In genomic region chr7:130919316-130920103, GRCh38 we compare ENCODE assay signal across 1 cellular context.
A peak's percentile ranks its signal among the peaks of the same experiment; 100 is the strongest.
TF ChIP-seq lines count a peak whose summit lies in the region.

No MANE protein-coding gene starts in this region.

TF ChIP-seq in HepG2, 621 proteins besides CTCF, POLR2A, EP300 and RAD21 (continued from another document and continues in another):
- peak; percentile 41; the same call in 1 of the 2 replicates for TF ChIP-seq ARID5B (CRISPR knock-in tag; IDR thresholded peaks at IDR 0.05)
- no peak for TF ChIP-seq SKIL (CRISPR knock-in tag; IDR thresholded peaks at IDR 0.05; ENCODE audit: borderline replicate concordance)
- no peak for TF ChIP-seq HMGXB3 (CRISPR knock-in tag; IDR thresholded peaks at IDR 0.05; ENCODE audit: borderline replicate concordance)
- 0 out of 2 replicates have a peak, but pooled peaks have one; percentile 14 for TF ChIP-seq POLR2G (IDR thresholded peaks at IDR 0.05; ENCODE audit: low read depth, low read length)
- no peak for TF ChIP-seq HCFC1 (IDR thresholded peaks at IDR 0.05; ENCODE audit: low read depth, low read length)
- TF ChIP-seq ZFP90 (CRISPR knock-in tag; IDR thresholded peaks at IDR 0.05; ENCODE audit: borderline replicate concordance): no peak
- no peak for TF ChIP-seq XBP1 (CRISPR knock-in tag; IDR thresholded peaks at IDR 0.05)
- TF ChIP-seq FOXA1 (IDR thresholded peaks at IDR 0.05): no peak
- TF ChIP-seq FOXA1 (CRISPR knock-in tag; IDR thresholded peaks at IDR 0.05): peak; percentile 49; the same call in 1 of the 2 replicates
- no peak for TF ChIP-seq SNAPC5 (CRISPR knock-in tag; IDR thresholded peaks at IDR 0.05; ENCODE audit: borderline replicate concordance)
- TF ChIP-seq SOX6 (IDR thresholded peaks at IDR 0.05): no peak
- TF ChIP-seq SOX6 (CRISPR knock-in tag; IDR thresholded peaks at IDR 0.05): peak; percentile 25; the same call in 1 of the 2 replicates
- TF ChIP-seq ZBTB39 (CRISPR knock-in tag; IDR thresholded peaks at IDR 0.05): 0 out of 2 replicates have a peak, but pooled peaks have one; percentile 41
- no peak for TF ChIP-seq TEAD3 (CRISPR knock-in tag; optimal IDR thresholded peaks at IDR 0.05; ENCODE audit: borderline replicate concordance)
- no peak for TF ChIP-seq ZC3H4 (CRISPR knock-in tag; IDR thresholded peaks at IDR 0.05; ENCODE audit: borderline replicate concordance)
- TF ChIP-seq SRSF4 (IDR thresholded peaks at IDR 0.05; ENCODE audit: low read depth, low read length, poor library complexity, severe bottlenecking): no peak
- TF ChIP-seq CEBPG (CRISPR knock-in tag; IDR thresholded peaks at IDR 0.05): 0 out of 2 replicates have a peak, but pooled peaks have one; percentile 25
- TF ChIP-seq, protein P1, sequence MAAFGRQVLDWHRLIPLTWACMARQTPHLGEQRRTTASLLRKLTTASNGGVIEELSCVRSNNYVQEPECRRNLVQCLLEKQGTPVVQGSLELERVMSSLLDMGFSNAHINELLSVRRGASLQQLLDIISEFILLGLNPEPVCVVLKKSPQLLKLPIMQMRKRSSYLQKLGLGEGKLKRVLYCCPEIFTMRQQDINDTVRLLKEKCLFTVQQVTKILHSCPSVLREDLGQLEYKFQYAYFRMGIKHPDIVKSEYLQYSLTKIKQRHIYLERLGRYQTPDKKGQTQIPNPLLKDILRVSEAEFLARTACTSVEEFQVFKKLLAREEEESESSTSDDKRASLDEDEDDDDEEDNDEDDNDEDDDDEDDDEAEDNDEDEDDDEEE (CRISPR knock-in tag; IDR thresholded peaks at IDR 0.05): no peak
- TF ChIP-seq HDAC2 (CRISPR knock-in tag; IDR thresholded peaks at IDR 0.05): 0 out of 2 replicates have a peak, but pooled peaks have one; percentile 14
- no peak for TF ChIP-seq MBD4 (IDR thresholded peaks at IDR 0.05; ENCODE audit: borderline replicate concordance, low read length)
- no peak for TF ChIP-seq ZNF740 (CRISPR knock-in tag; IDR thresholded peaks at IDR 0.05)
- TF ChIP-seq ZZZ3 (CRISPR knock-in tag; IDR thresholded peaks at IDR 0.05; ENCODE audit: borderline replicate concordance): no peak
- TF ChIP-seq ZNF451 (CRISPR knock-in tag; IDR thresholded peaks at IDR 0.05): no peak
- TF ChIP-seq REXO4 (CRISPR knock-in tag; IDR thresholded peaks at IDR 0.05; ENCODE audit: borderline replicate concordance): no peak
- peak; percentile 36; the same call in 1 of the 2 replicates for TF ChIP-seq GATAD2A (CRISPR knock-in tag; IDR thresholded peaks at IDR 0.05)
- TF ChIP-seq KLF15 (CRISPR knock-in tag; IDR thresholded peaks at IDR 0.05; ENCODE audit: borderline replicate concordance): no peak
- no peak for TF ChIP-seq SRY (CRISPR knock-in tag; IDR thresholded peaks at IDR 0.05)
- TF ChIP-seq DMTF1 (CRISPR knock-in tag; IDR thresholded peaks at IDR 0.05): no peak
- TF ChIP-seq ZNF383 (CRISPR knock-in tag; IDR thresholded peaks at IDR 0.05; ENCODE audit: borderline replicate concordance): no peak
- no peak for TF ChIP-seq ZNF7 (CRISPR knock-in tag; IDR thresholded peaks at IDR 0.05)
- TF ChIP-seq ZBTB34 (CRISPR knock-in tag; IDR thresholded peaks at IDR 0.05): no peak
- TF ChIP-seq XRCC5 (optimal IDR thresholded peaks at IDR 0.05; ENCODE audit: low read length): no peak
- TF ChIP-seq KLF16 (CRISPR knock-in tag; IDR thresholded peaks at IDR 0.05): peak in 1 of 2 experiments; percentile 53; a peak in 1 of 4 replicates
- no peak for TF ChIP-seq NFE2L1 (CRISPR knock-in tag; IDR thresholded peaks at IDR 0.05; ENCODE audit: borderline replicate concordance)
- TF ChIP-seq ZNF230 (CRISPR knock-in tag; IDR thresholded peaks at IDR 0.05): no peak
- no peak for TF ChIP-seq TAF1 (CRISPR knock-in tag; IDR thresholded peaks at IDR 0.05)
- no peak for TF ChIP-seq KLF12 (CRISPR knock-in tag; IDR thresholded peaks at IDR 0.05; ENCODE audit: borderline replicate concordance)
- TF ChIP-seq FOXA3 (CRISPR knock-in tag; IDR thresholded peaks at IDR 0.05): peak; percentile 48
- TF ChIP-seq ZMYM3 (CRISPR knock-in tag; IDR thresholded peaks at IDR 0.05): no peak
- TF ChIP-seq, protein P2, sequence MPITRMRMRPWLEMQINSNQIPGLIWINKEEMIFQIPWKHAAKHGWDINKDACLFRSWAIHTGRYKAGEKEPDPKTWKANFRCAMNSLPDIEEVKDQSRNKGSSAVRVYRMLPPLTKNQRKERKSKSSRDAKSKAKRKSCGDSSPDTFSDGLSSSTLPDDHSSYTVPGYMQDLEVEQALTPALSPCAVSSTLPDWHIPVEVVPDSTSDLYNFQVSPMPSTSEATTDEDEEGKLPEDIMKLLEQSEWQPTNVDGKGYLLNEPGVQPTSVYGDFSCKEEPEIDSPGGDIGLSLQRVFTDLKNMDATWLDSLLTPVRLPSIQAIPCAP (CRISPR knock-in tag; IDR thresholded peaks at IDR 0.05; ENCODE audit: low read depth): no peak
- no peak for TF ChIP-seq ZNF564 (CRISPR knock-in tag; IDR thresholded peaks at IDR 0.05)
- no peak for TF ChIP-seq ZNF18 (CRISPR knock-in tag; IDR thresholded peaks at IDR 0.05; ENCODE audit: insufficient replicate concordance)
